ENCODE assay signal across 2 cellular contexts in the genomic region with DNA sequence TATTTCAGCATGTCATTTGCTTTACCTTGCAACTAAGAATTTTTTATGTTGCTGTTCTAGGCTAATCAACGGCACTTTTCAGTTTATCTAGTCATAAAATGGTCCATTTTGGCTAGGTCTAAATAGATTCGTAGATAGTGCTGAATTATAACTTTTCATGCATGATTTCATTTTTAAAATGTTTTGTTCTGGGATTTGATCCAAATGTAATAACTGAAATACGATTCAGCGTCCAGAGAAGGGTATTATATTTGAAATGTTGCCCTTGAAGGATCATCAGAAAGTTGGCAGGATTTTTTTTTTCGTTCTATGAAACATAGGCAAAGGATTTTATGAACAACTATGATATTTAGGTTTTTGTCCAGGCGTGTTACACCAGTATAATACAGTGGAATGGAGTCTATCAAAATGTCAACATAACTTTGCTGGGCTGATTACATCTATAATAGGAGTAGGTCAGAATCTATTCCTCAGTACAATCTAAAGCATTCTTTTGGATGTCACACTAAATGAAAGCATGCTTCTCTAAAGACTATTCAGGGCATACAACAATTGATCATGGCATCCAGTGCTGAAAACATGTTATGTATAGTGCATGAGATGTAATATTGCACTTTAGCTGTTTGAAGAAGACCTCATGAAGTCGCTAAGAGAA.
TF ChIP-seq lines count a peak whose summit lies in the region.

No MANE protein-coding gene starts in this region.

TF ChIP-seq in HEK293, 187 proteins besides CTCF, POLR2A, EP300 and RAD21 (continues in another document):
- TF ChIP-seq ZNF169 (tag by site-specific recombination; IDR thresholded peaks at IDR 0.05) (no peak), ZNF324 (tag by site-specific recombination; IDR thresholded peaks at IDR 0.05) (no peak), ZNF341 (tag by site-specific recombination; IDR thresholded peaks at IDR 0.05; ENCODE audit: low read depth) (no peak), ZNF473 (tag by site-specific recombination; IDR thresholded peaks at IDR 0.05) (no peak), ZBTB1 (tag by site-specific recombination; IDR thresholded peaks at IDR 0.05) (no peak), ZNF585B (tag by site-specific recombination; IDR thresholded peaks at IDR 0.05) (no peak), ZNF510 (tag by site-specific recombination; IDR thresholded peaks at IDR 0.05; ENCODE audit: insufficient replicate concordance) (no peak), ZNF529 (tag by site-specific recombination; IDR thresholded peaks at IDR 0.05; ENCODE audit: insufficient replicate concordance) (no peak), ZSCAN30 (tag by site-specific recombination; IDR thresholded peaks at IDR 0.05) (no peak), ZNF350 (tag by site-specific recombination; IDR thresholded peaks at IDR 0.05) (no peak), TCF7L2 (IDR thresholded peaks at IDR 0.05; ENCODE audit: borderline replicate concordance, low read depth, low read length) (no peak), ZNF2 (tag by site-specific recombination; IDR thresholded peaks at IDR 0.05) (no peak), ZNF610 (tag by site-specific recombination; IDR thresholded peaks at IDR 0.05; ENCODE audit: borderline replicate concordance) (no peak), ZBTB17 (tag by site-specific recombination; IDR thresholded peaks at IDR 0.05) (peak; percentile 43; the same call in 1 of the 2 replicates), WT1 (tag by site-specific recombination; IDR thresholded peaks at IDR 0.05) (no peak), ZNF19 (tag by site-specific recombination; IDR thresholded peaks at IDR 0.05; ENCODE audit: low read depth) (no peak), ZBTB48 (tag by site-specific recombination; IDR thresholded peaks at IDR 0.05) (no peak), ZNF621 (tag by site-specific recombination; IDR thresholded peaks at IDR 0.05) (no peak), ZNF248 (tag by site-specific recombination; IDR thresholded peaks at IDR 0.05) (no peak), ZNF544 (tag by site-specific recombination; IDR thresholded peaks at IDR 0.05) (no peak)
- TF ChIP-seq, protein P1, sequence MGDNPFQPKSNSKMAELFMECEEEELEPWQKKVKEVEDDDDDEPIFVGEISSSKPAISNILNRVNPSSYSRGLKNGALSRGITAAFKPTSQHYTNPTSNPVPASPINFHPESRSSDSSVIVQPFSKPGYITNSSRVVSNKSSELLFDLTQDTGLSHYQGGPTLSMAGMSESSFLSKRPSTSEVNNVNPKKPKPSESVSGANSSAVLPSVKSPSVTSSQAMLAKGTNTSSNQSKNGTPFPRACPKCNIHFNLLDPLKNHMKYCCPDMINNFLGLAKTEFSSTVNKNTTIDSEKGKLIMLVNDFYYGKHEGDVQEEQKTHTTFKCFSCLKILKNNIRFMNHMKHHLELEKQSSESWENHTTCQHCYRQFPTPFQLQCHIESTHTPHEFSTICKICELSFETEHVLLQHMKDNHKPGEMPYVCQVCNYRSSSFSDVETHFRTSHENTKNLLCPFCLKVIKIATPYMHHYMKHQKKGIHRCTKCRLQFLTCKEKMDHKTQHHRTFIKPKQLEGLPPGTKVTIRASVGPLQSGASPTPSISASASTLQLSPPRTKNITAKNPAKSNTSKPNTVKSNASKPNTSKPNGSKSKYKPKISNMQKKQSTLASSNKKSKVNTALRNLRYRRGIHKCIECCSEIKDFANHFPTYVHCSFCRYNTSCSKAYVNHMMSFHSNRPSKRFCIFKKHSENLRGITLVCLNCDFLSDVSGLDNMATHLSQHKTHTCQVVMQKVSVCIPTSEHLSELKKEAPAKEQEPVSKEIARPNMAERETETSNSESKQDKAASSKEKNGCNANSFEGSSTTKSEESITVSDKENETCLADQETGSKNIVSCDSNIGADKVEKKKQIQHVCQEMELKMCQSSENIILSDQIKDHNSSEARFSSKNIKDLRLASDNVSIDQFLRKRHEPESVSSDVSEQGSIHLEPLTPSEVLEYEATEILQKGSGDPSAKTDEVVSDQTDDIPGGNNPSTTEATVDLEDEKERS (tag by site-specific recombination; IDR thresholded peaks at IDR 0.05) = no peak
- TF ChIP-seq, protein P2, sequence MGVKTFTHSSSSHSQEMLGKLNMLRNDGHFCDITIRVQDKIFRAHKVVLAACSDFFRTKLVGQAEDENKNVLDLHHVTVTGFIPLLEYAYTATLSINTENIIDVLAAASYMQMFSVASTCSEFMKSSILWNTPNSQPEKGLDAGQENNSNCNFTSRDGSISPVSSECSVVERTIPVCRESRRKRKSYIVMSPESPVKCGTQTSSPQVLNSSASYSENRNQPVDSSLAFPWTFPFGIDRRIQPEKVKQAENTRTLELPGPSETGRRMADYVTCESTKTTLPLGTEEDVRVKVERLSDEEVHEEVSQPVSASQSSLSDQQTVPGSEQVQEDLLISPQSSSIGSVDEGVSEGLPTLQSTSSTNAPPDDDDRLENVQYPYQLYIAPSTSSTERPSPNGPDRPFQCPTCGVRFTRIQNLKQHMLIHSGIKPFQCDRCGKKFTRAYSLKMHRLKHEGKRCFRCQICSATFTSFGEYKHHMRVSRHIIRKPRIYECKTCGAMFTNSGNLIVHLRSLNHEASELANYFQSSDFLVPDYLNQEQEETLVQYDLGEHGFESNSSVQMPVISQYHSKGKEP (tag by site-specific recombination; IDR thresholded peaks at IDR 0.05) = peak; percentile 87
- TF ChIP-seq, protein P3, sequence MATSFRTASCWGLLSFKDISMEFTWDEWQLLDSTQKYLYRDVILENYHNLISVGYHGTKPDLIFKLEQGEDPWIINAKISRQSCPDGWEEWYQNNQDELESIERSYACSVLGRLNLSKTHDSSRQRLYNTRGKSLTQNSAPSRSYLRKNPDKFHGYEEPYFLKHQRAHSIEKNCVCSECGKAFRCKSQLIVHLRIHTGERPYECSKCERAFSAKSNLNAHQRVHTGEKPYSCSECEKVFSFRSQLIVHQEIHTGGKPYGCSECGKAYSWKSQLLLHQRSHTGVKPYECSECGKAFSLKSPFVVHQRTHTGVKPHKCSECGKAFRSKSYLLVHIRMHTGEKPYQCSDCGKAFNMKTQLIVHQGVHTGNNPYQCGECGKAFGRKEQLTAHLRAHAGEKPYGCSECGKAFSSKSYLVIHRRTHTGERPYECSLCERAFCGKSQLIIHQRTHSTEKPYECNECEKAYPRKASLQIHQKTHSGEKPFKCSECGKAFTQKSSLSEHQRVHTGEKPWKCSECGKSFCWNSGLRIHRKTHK (tag by site-specific recombination; IDR thresholded peaks at IDR 0.05) = no peak
- TF ChIP-seq, protein P4, sequence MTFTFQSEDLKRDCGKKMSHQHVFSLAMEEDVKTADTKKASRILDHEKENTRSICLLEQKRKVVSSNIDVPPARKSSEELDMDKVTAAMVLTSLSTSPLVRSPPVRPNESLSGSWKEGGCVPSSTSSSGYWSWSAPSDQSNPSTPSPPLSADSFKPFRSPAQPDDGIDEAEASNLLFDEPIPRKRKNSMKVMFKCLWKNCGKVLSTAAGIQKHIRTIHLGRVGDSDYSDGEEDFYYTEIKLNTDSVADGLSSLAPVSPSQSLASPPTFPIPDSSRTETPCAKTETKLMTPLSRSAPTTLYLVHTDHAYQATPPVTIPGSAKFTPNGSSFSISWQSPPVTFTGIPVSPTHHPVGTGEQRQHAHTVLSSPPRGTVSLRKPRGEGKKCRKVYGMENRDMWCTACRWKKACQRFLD (tag by site-specific recombination; IDR thresholded peaks at IDR 0.05) = no peak

TF ChIP-seq in K562, 482 proteins besides CTCF, POLR2A, EP300 and RAD21 (continued from another document):
- TF ChIP-seq FOXM1 (IDR thresholded peaks at IDR 0.05; ENCODE audit: low read depth) (no peak), FOXM1 (CRISPR knock-in tag; IDR thresholded peaks at IDR 0.05; ENCODE audit: low read depth) (no peak), ZNF384 (IDR thresholded peaks at IDR 0.05; ENCODE audit: low read depth, low read length) (no peak), TEAD4 (IDR thresholded peaks at IDR 0.05; ENCODE audit: low read length) (no peak), TEAD4 (CRISPR knock-in tag; IDR thresholded peaks at IDR 0.05; ENCODE audit: borderline replicate concordance) (no peak), BCL6 (CRISPR knock-in tag; IDR thresholded peaks at IDR 0.05) (no peak), PHTF2 (CRISPR knock-in tag; IDR thresholded peaks at IDR 0.05) (no peak), HDAC1 (IDR thresholded peaks at IDR 0.05) (no peak), MXI1 (IDR thresholded peaks at IDR 0.05; ENCODE audit: low read depth, low read length) (no peak), ZNF324 (CRISPR knock-in tag; IDR thresholded peaks at IDR 0.05) (no peak), HNRNPUL1 (IDR thresholded peaks at IDR 0.05; ENCODE audit: low read length) (no peak), ZNF589 (CRISPR knock-in tag; IDR thresholded peaks at IDR 0.05; ENCODE audit: low read depth) (no peak), PHF20 (IDR thresholded peaks at IDR 0.05; ENCODE audit: partially characterized antibody) (no peak), PYGO2 (tag; IDR thresholded peaks at IDR 0.05) (no peak), MBD2 (IDR thresholded peaks at IDR 0.05; ENCODE audit: borderline replicate concordance, low read depth) (no peak), SAFB2 (IDR thresholded peaks at IDR 0.05; ENCODE audit: borderline replicate concordance, low read depth, low read length, severe bottlenecking) (no peak), SPI1 (IDR thresholded peaks at IDR 0.05; ENCODE audit: borderline replicate concordance, low read depth, low read length) (no peak), NUFIP1 (IDR thresholded peaks at IDR 0.05; ENCODE audit: partially characterized antibody) (no peak)
- TF ChIP-seq, protein P5, sequence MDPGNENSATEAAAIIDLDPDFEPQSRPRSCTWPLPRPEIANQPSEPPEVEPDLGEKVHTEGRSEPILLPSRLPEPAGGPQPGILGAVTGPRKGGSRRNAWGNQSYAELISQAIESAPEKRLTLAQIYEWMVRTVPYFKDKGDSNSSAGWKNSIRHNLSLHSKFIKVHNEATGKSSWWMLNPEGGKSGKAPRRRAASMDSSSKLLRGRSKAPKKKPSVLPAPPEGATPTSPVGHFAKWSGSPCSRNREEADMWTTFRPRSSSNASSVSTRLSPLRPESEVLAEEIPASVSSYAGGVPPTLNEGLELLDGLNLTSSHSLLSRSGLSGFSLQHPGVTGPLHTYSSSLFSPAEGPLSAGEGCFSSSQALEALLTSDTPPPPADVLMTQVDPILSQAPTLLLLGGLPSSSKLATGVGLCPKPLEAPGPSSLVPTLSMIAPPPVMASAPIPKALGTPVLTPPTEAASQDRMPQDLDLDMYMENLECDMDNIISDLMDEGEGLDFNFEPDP (CRISPR knock-in tag; IDR thresholded peaks at IDR 0.05) = no peak
